2 cellular contexts compared by ENCODE assay signal in genomic region chrX:50813843-50814661, GRCh38.
TF ChIP-seq lines count a peak whose summit lies in the region.

Gene SHROOM4, minus strand, starts transcription at chrX:50814194. Its CDS starts 176 bp downstream, at chrX:50814018.

TF ChIP-seq in H1, 55 proteins besides CTCF, POLR2A, EP300 and RAD21:
- 0 out of 2 replicates have a peak, but pooled peaks have one; percentile 36 for TF ChIP-seq TAF1 (IDR thresholded peaks at IDR 0.05; ENCODE audit: low read depth, low read length)
- TF ChIP-seq KDM1A (IDR thresholded peaks at IDR 0.05; ENCODE audit: borderline replicate concordance, low read length), result no peak
- TF ChIP-seq MAFK (IDR thresholded peaks at IDR 0.05; ENCODE audit: low read depth, low read length), result no peak
- TF ChIP-seq NRF1 (IDR thresholded peaks at IDR 0.05; ENCODE audit: low read depth, low read length), result no peak
- TF ChIP-seq ASH2L (IDR thresholded peaks at IDR 0.05; ENCODE audit: low read length), result peak; percentile 32
- TF ChIP-seq POLR2AphosphoS5 (IDR thresholded peaks at IDR 0.05; ENCODE audit: low read depth, low read length), result no peak; the same call in 1 of the 2 replicates
- peak; percentile 71 for TF ChIP-seq SP1 (IDR thresholded peaks at IDR 0.05; ENCODE audit: low read depth, low read length)
- no peak for TF ChIP-seq POU5F1 (IDR thresholded peaks at IDR 0.05; ENCODE audit: low read depth, low read length)
- TF ChIP-seq SIX5 (IDR thresholded peaks at IDR 0.05; ENCODE audit: low read depth, low read length), result no peak
- TF ChIP-seq YY1 (IDR thresholded peaks at IDR 0.05; ENCODE audit: low read depth, low read length), result no peak
- no peak for TF ChIP-seq CREB1 (IDR thresholded peaks at IDR 0.05)
- peak; percentile 56 for TF ChIP-seq KDM4A (IDR thresholded peaks at IDR 0.05; ENCODE audit: low read depth, low read length, severe bottlenecking)
TF ChIP-seq in H1: peak in this region for 4.

TF ChIP-seq in HEK293T, 16 proteins besides CTCF, POLR2A, EP300 and RAD21:
- TF ChIP-seq TARDBP (IDR thresholded peaks at IDR 0.05) (no peak), SUZ12 (IDR thresholded peaks at IDR 0.05) (no peak), SP1 (IDR thresholded peaks at IDR 0.05) (no peak), BHLHE40 (IDR thresholded peaks at IDR 0.05; ENCODE audit: borderline replicate concordance) (no peak), PKNOX1 (IDR thresholded peaks at IDR 0.05) (no peak), HDGF (IDR thresholded peaks at IDR 0.05; ENCODE audit: borderline replicate concordance) (no peak), L3MBTL2 (conservative IDR thresholded peaks at IDR 0.05) (no peak), FOXK2 (IDR thresholded peaks at IDR 0.05) (no peak), FOXA1 (IDR thresholded peaks at IDR 0.05) (no peak), ZNF384 (IDR thresholded peaks at IDR 0.05) (no peak), ARNT (IDR thresholded peaks at IDR 0.05) (no peak), LEF1 (IDR thresholded peaks at IDR 0.05; ENCODE audit: borderline replicate concordance) (no peak), NFRKB (IDR thresholded peaks at IDR 0.05) (no peak), FOXM1 (IDR thresholded peaks at IDR 0.05; ENCODE audit: borderline replicate concordance) (no peak), CTBP1 (IDR thresholded peaks at IDR 0.05; ENCODE audit: borderline replicate concordance) (no peak), ELF4 (IDR thresholded peaks at IDR 0.05) (no peak)
TF ChIP-seq in HEK293T: peak in this region for 0.
